21 cellular contexts compared by ENCODE assay signal in genomic region chr7:75953431-75953830, GRCh38. TPM values are rescaled to one million over a fixed set of nuclear protein-coding genes. Genes with fewer than 3 reads are reported as not detected.
A peak's percentile ranks its signal among the peaks of the same experiment; 100 is the strongest.
DNase-seq lines count a peak whose midpoint lies in the region; ATAC-seq and TF ChIP-seq lines count a peak whose summit lies in the region.
"Had no signal": no experiment of that assay in that cellular context is flagged by ENCODE, and none has a peak within 500 bp of the region (broad histone marks: within the 10 kb centered on the region; RNA-seq: fewer than 3 reads in every experiment).

No MANE protein-coding gene starts in this region.

- H3K27me3 ChIP-seq in BLaER1 treated with 17β-estradiol and CSF1 and Interleukin-3, amounts not matched to agents 10 nM and 100 nM: no peaks in the 10 kb centered on the region
- no peaks in the 10 kb centered on the region for H3K27me3 ChIP-seq in endodermal cell (ENCODE audit: control insufficient read depth, insufficient read depth, low read length, poor library complexity, severe bottlenecking)
- no peaks in the 10 kb centered on the region for H3K27me3 ChIP-seq in neutrophil
- H3K27me3 ChIP-seq: SJCRH30 had no signal

- peaks cover 13% of the 10 kb centered on the region for H3K9me3 Mint-ChIP-seq in endodermal cell
- H3K9me3 Mint-ChIP-seq in WTC11: no peaks in the 10 kb centered on the region
- H3K9me3 Mint-ChIP-seq: CD8-positive, alpha-beta T cell had no signal

- H3K27me3 Mint-ChIP-seq in endodermal cell (ENCODE audit: insufficient read depth): no peaks in the 10 kb centered on the region
- H3K27me3 Mint-ChIP-seq in WTC11 (ENCODE audit: low read depth): no peaks in the 10 kb centered on the region

- H3K4me3 Mint-ChIP-seq in endodermal cell (no peak overlapping the region), WTC11 (no peak overlapping the region)
- H3K4me3 Mint-ChIP-seq: CD8-positive, alpha-beta T cell had no signal

- H3K27ac Mint-ChIP-seq in endodermal cell (no peak overlapping the region), WTC11 (no peak overlapping the region)
- H3K27ac Mint-ChIP-seq: CD8-positive, alpha-beta T cell had no signal

- WGBS in endodermal cell (ENCODE audit: insufficient coverage in 1 of 2, insufficient read length in 1 of 2), 2 experiments: 94 to 100% methylated on average over 5 to 7 of the region's 7 CpGs

- POLR2A ChIA-PET in WTC11 (lab: Charles Lee): no interaction called here

- H3K4me1 Mint-ChIP-seq in endodermal cell (peaks cover 12% of the 10 kb centered on the region), WTC11 (peaks cover 16% of the 10 kb centered on the region)

- peaks cover 5 to 81% (median 49%) of the 10 kb centered on the region in 11 experiments; a peak in 18 of 22 replicates for H4K20me1 ChIP-seq in BLaER1 treated with 17β-estradiol and CSF1 and Interleukin-3, amounts not matched to agents 10 nM and 100 nM

- peak overlapping the region; percentile 8 to 72 (median 54); a peak in 18 of 22 replicates for H3K27ac ChIP-seq in BLaER1 treated with 17β-estradiol and CSF1 and Interleukin-3, amounts not matched to agents 10 nM and 100 nM
- H3K27ac ChIP-seq in endodermal cell (ENCODE audit: low read depth, low read length): peak overlapping the region; percentile 18
- H3K27ac ChIP-seq in neutrophil: peak overlapping the region; percentile 86
- H3K27ac ChIP-seq: KMS-11, PC-9, SJCRH30 had no signal

- peak; percentile 23 for DNase-seq in MV-4-11 (lab: John Stamatoyannopoulos, UW)
- no peak for DNase-seq in endodermal cell
- DNase-seq in Right ventricle myocardium inferior (ENCODE audit: missing footprints): no peak
- no peak for DNase-seq in WTC11 (ENCODE audit: low spot score)
- DNase-seq: 8988T; Calu3; CD8-positive, alpha-beta T cell; GF-D8; NCI-H1048; NCI-H1436; NCI-H1930; NCI-H226; NCI-H524 treated with DMSO at 0.1 percent for 48 hours; PC-9; SJCRH30 had no signal

- H3K9ac ChIP-seq in BLaER1 treated with 17β-estradiol and CSF1 and Interleukin-3, amounts not matched to agents 10 nM and 100 nM: peak overlapping the region in 7 of 11 experiments; percentile 13 to 52 (median 35); a peak in 10 of 22 replicates
- no peak overlapping the region for H3K9ac ChIP-seq in endodermal cell (ENCODE audit: extremely low read depth, low read length, poor library complexity, severe bottlenecking)
- H3K9ac ChIP-seq: KMS-11 had no signal

- 0 out of 20 replicates have a peak overlapping the region, but pooled peaks of 1 of the 10 experiments have one; percentile 24 for H3K4me3 ChIP-seq in BLaER1 treated with 17β-estradiol and CSF1 and Interleukin-3, amounts not matched to agents 10 nM and 100 nM
- H3K4me3 ChIP-seq in endodermal cell (ENCODE audit: low read length) (no peak overlapping the region), neutrophil (ENCODE audit: low read depth in 1 of 2, low read length in 1 of 2) (peak overlapping the region; percentile 38 to 47)
- H3K4me3 ChIP-seq: HAP-1, PC-9, SJCRH30 had no signal

- no peak for TF ChIP-seq CTCF in endodermal cell (conservative IDR thresholded peaks at IDR 0.05)
- TF ChIP-seq CTCF in neutrophil (IDR thresholded peaks at IDR 0.05): no peak
- no peak for TF ChIP-seq CTCF in WTC11 (IDR thresholded peaks at IDR 0.05)

- H3K4me2 ChIP-seq in BLaER1 treated with 17β-estradiol and CSF1 and Interleukin-3, amounts not matched to agents 10 nM and 100 nM: peak overlapping the region in 10 of 11 experiments; percentile 17 to 91 (median 70); a peak in 20 of 22 replicates
- H3K4me2 ChIP-seq: KMS-11, PC-9 had no signal

- ATAC-seq in HG03378 (IDR thresholded peaks at IDR 0.05; ENCODE audit: unreplicated experiment) (no peak), Right ventricle myocardium inferior (no peak), WTC11 (no peak), GM21619 (IDR thresholded peaks at IDR 0.05; ENCODE audit: unreplicated experiment) (no peak)
- ATAC-seq: CD8-positive, alpha-beta T cell had no signal

- CTCF ChIA-PET in WTC11 (lab: Charles Lee): no interaction called here

- H3K9me3 ChIP-seq in BLaER1 treated with 17β-estradiol and CSF1 and Interleukin-3, amounts not matched to agents 10 nM and 100 nM (replicated peaks in 1 of 11): no peaks in the 10 kb centered on the region
- no peaks in the 10 kb centered on the region for H3K9me3 ChIP-seq in endodermal cell (ENCODE audit: control insufficient read depth, low read length)
- no peaks in the 10 kb centered on the region for H3K9me3 ChIP-seq in neutrophil
- H3K9me3 ChIP-seq: HAP-1, SJCRH30 had no signal

- H3K4me1 ChIP-seq in BLaER1 treated with 17β-estradiol and CSF1 and Interleukin-3, amounts not matched to agents 10 nM and 100 nM: peaks cover 14 to 76% (median 50%) of the 10 kb centered on the region in 10 experiments
- H3K4me1 ChIP-seq in endodermal cell (ENCODE audit: control insufficient read depth, insufficient read depth, low read length): no peaks in the 10 kb centered on the region
- peaks cover 57 to 60% of the 10 kb centered on the region in 2 experiments for H3K4me1 ChIP-seq in neutrophil (ENCODE audit: control insufficient read depth in 1 of 2, insufficient read depth in 1 of 2, low read depth in 1 of 2, low read length in 1 of 2)
- H3K4me1 ChIP-seq: HAP-1, SJCRH30 had no signal

- H3K36me3 ChIP-seq in BLaER1 treated with 17β-estradiol and CSF1 and Interleukin-3, amounts not matched to agents 10 nM and 100 nM: peaks cover 42 to 54% (median 48%) of the 10 kb centered on the region in 11 experiments
- H3K36me3 ChIP-seq in endodermal cell (ENCODE audit: control insufficient read depth, insufficient read depth, low read length) (peaks cover 38% of the 10 kb centered on the region), neutrophil (peaks cover 17% of the 10 kb centered on the region)

- intact Hi-C loops in Right ventricle myocardium inferior (cut with DNase I): no loop called here

- peaks cover 47% of the 10 kb centered on the region for H3K36me3 Mint-ChIP-seq in endodermal cell (ENCODE audit: low read depth)
- H3K36me3 Mint-ChIP-seq in WTC11: peaks cover 29% of the 10 kb centered on the region

TF ChIP-seq in WTC11, 78 proteins besides CTCF, POLR2A, EP300 and RAD21 (continues in another document):
- TF ChIP-seq, protein P1, sequence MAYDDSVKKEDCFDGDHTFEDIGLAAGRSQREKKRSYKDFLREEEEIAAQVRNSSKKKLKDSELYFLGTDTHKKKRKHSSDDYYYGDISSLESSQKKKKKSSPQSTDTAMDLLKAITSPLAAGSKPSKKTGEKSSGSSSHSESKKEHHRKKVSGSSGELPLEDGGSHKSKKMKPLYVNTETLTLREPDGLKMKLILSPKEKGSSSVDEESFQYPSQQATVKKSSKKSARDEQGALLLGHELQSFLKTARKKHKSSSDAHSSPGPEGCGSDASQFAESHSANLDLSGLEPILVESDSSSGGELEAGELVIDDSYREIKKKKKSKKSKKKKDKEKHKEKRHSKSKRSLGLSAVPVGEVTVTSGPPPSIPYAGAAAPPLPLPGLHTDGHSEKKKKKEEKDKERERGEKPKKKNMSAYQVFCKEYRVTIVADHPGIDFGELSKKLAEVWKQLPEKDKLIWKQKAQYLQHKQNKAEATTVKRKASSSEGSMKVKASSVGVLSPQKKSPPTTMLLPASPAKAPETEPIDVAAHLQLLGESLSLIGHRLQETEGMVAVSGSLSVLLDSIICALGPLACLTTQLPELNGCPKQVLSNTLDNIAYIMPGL (CRISPR knock-in tag; IDR thresholded peaks at IDR 0.05): no peak
- TF ChIP-seq MYBL2 (CRISPR knock-in tag; IDR thresholded peaks at IDR 0.05): no peak
- TF ChIP-seq, protein P2, sequence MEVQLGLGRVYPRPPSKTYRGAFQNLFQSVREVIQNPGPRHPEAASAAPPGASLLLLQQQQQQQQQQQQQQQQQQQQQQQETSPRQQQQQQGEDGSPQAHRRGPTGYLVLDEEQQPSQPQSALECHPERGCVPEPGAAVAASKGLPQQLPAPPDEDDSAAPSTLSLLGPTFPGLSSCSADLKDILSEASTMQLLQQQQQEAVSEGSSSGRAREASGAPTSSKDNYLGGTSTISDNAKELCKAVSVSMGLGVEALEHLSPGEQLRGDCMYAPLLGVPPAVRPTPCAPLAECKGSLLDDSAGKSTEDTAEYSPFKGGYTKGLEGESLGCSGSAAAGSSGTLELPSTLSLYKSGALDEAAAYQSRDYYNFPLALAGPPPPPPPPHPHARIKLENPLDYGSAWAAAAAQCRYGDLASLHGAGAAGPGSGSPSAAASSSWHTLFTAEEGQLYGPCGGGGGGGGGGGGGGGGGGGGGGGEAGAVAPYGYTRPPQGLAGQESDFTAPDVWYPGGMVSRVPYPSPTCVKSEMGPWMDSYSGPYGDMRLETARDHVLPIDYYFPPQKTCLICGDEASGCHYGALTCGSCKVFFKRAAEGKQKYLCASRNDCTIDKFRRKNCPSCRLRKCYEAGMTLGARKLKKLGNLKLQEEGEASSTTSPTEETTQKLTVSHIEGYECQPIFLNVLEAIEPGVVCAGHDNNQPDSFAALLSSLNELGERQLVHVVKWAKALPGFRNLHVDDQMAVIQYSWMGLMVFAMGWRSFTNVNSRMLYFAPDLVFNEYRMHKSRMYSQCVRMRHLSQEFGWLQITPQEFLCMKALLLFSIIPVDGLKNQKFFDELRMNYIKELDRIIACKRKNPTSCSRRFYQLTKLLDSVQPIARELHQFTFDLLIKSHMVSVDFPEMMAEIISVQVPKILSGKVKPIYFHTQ (CRISPR knock-in tag; IDR thresholded peaks at IDR 0.05): no peak

RNA-seq across cellular contexts. Expression of gene POR, which starts 38.5 kb away (rescaled TPM):
- total RNA-seq in endodermal cell (10 to 100 TPM; 85.2 to 92.9 TPM), Right ventricle myocardium inferior (66.3 TPM), WTC11 (2021) (151 to 178 TPM (median 169 TPM) in 3 replicates)
- polyA plus RNA-seq in endodermal cell (2013, experiment 1 of 2): 96.3 TPM
- 80.9 TPM for polyA plus RNA-seq in endodermal cell (2013, experiment 2 of 2)

RNA-seq across cellular contexts. Expression of gene TMEM120A, which starts 41.0 kb away (rescaled TPM):
- total RNA-seq in endodermal cell (10 to 100 TPM; 18.8 to 19.1 TPM), Right ventricle myocardium inferior (109 TPM), WTC11 (2021) (20.1 to 23.0 TPM (median 21.9 TPM) in 3 replicates)
- 28.4 TPM for polyA plus RNA-seq in endodermal cell (2013, experiment 1 of 2)
- 30.6 TPM for polyA plus RNA-seq in endodermal cell (2013, experiment 2 of 2)

Comparison
In these comparisons a context has a peak if more than half of its experiments do, and no peak if none do; other contexts are left out.
1. H3K27ac ChIP-seq: peak in every context shown above with its lines; median percentile 86 in neutrophil; 54 in BLaER1 treated with 17β-estradiol and CSF1 and Interleukin-3, amounts not matched to agents 10 nM and 100 nM; 18 in endodermal cell.